In genomic region chr10:111410740-111411139, GRCh38 we compare ENCODE assay signal across 15 cellular contexts.
"Had no signal": no experiment of that assay in that cellular context is flagged by ENCODE, and none has a peak within 500 bp of the region (broad histone marks: within the 10 kb centered on the region; RNA-seq: fewer than 3 reads in every experiment).

No MANE protein-coding gene starts in this region.

- H3K4me3 ChIP-seq: colonic mucosa, lower lobe of right lung, pancreas, sigmoid colon, tibial artery had no signal

- H3K27ac ChIP-seq: colonic mucosa, lower lobe of right lung, pancreas, sigmoid colon, tibial artery had no signal

- H3K9me3 ChIP-seq: colonic mucosa, lower lobe of right lung, pancreas, sigmoid colon, tibial artery had no signal

- H3K36me3 ChIP-seq: colonic mucosa, lower lobe of right lung, pancreas, sigmoid colon, tibial artery had no signal

- H3K4me3 Mint-ChIP-seq: immature natural killer cell; neural crest cell; stimulated activated memory B cell treated with anti-CD40 and anti-IgM and Interleukin-4, amounts not matched to agents 10 μg/mL and 1 μg/mL and 100 μg/mL, for 72 hours had no signal

- H3K27ac Mint-ChIP-seq: immature natural killer cell; stimulated activated memory B cell treated with anti-CD40 and anti-IgM and Interleukin-4, amounts not matched to agents 10 μg/mL and 1 μg/mL and 100 μg/mL, for 72 hours had no signal

- H3K9me3 Mint-ChIP-seq: neural crest cell; stimulated activated memory B cell treated with anti-CD40 and anti-IgM and Interleukin-4, amounts not matched to agents 10 μg/mL and 1 μg/mL and 100 μg/mL, for 72 hours had no signal

- DNase-seq: activated CD4-positive, CD25-positive, alpha-beta regulatory T cell treated with anti-CD3 and anti-CD28 coated beads, Interleukin-2, amount 50 U/mL, for 72 hours; activated naive CD4-positive, alpha-beta T cell treated with anti-CD3 and anti-CD28 coated beads, Interleukin-2, amount 50 U/mL, for 16 hours; colonic mucosa; head of caudate nucleus; immature natural killer cell; left colon; lower lobe of right lung; midbrain; pancreas; sigmoid colon; stimulated activated CD4-positive, alpha-beta T cell treated with anti-CD3 and anti-CD28 coated beads, Interleukin-2, amount 100 ng/mL, for 48 hours; T-helper 9 cell; tibial artery had no signal

- H3K4me1 ChIP-seq: colonic mucosa, lower lobe of right lung, pancreas, sigmoid colon, tibial artery had no signal

- H3K27me3 ChIP-seq: colonic mucosa, pancreas, sigmoid colon, tibial artery had no signal

- H3K4me1 Mint-ChIP-seq: immature natural killer cell; neural crest cell; stimulated activated memory B cell treated with anti-CD40 and anti-IgM and Interleukin-4, amounts not matched to agents 10 μg/mL and 1 μg/mL and 100 μg/mL, for 72 hours had no signal

- H3K36me3 Mint-ChIP-seq: immature natural killer cell; stimulated activated memory B cell treated with anti-CD40 and anti-IgM and Interleukin-4, amounts not matched to agents 10 μg/mL and 1 μg/mL and 100 μg/mL, for 72 hours had no signal

- ATAC-seq: left colon; lower lobe of right lung; pancreas; stimulated activated memory B cell treated with anti-CD40 and anti-IgM and Interleukin-4, amounts not matched to agents 10 μg/mL and 1 μg/mL and 100 μg/mL, for 72 hours had no signal
